3 cellular contexts compared by ENCODE assay signal in the genomic region with DNA sequence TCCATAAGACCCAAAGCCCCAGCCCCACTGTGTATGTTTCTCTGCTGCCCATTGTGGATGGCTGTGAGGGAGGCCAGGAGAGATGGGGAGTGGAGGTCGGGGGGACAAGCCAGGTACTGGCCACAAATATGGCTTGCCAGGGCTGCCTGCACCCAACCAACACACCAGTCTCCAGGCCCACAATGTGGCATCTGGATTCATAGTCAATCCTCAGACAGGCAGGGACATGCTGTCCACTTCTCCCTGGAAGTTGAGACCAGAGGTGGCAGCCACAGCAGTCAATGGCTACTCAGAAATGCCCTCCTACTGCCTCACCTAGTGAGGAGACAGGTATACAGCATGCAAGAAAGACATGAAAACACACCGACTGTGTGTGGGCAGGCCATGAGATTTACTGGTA.
A peak's percentile ranks its signal among the peaks of the same experiment; 100 is the strongest.
TF ChIP-seq lines count a peak whose summit lies in the region.

No MANE protein-coding gene starts in this region.

TF ChIP-seq in HCT116, 20 proteins besides CTCF, POLR2A, EP300 and RAD21:
- TF ChIP-seq ELF1 (IDR thresholded peaks at IDR 0.05; ENCODE audit: borderline replicate concordance, low read depth) (no peak), POLR2AphosphoS5 (IDR thresholded peaks at IDR 0.05; ENCODE audit: low read depth, low read length) (no peak), ZNF274 (IDR thresholded peaks at IDR 0.05; ENCODE audit: low read depth, low read length) (no peak), SIN3A (IDR thresholded peaks at IDR 0.05; ENCODE audit: low read depth) (no peak), SP1 (IDR thresholded peaks at IDR 0.05; ENCODE audit: low read depth) (no peak), CEBPB (IDR thresholded peaks at IDR 0.05; ENCODE audit: low read depth) (no peak), REST (IDR thresholded peaks at IDR 0.05; ENCODE audit: low read depth) (no peak), SRF (IDR thresholded peaks at IDR 0.05; ENCODE audit: low read depth) (no peak), EZH2phosphoT487 (IDR thresholded peaks at IDR 0.05; ENCODE audit: borderline replicate concordance) (no peak), EGR1 (IDR thresholded peaks at IDR 0.05; ENCODE audit: low read depth) (no peak), CBX3 (IDR thresholded peaks at IDR 0.05; ENCODE audit: low read depth) (no peak)

TF ChIP-seq in HepG2, 621 proteins besides CTCF, POLR2A, EP300 and RAD21:
- TF ChIP-seq ZNF251 (CRISPR knock-in tag; IDR thresholded peaks at IDR 0.05) (no peak), ZNF598 (CRISPR knock-in tag; IDR thresholded peaks at IDR 0.05; ENCODE audit: borderline replicate concordance) (0 out of 2 replicates have a peak, but pooled peaks have one; percentile 27)
TF ChIP-seq in HepG2: peak in this region for 1.

TF ChIP-seq in GM23338, 12 proteins besides CTCF, POLR2A, EP300 and RAD21:
- TF ChIP-seq ZNF114 (CRISPR knock-in tag; IDR thresholded peaks at IDR 0.05) = no peak
- TF ChIP-seq JUNB (IDR thresholded peaks at IDR 0.05; ENCODE audit: unreplicated experiment) = no peak
- TF ChIP-seq ZNF462 (CRISPR knock-in tag; IDR thresholded peaks at IDR 0.05) = no peak
